Comparison of ENCODE assay signal across 17 cellular contexts in the genomic region with DNA sequence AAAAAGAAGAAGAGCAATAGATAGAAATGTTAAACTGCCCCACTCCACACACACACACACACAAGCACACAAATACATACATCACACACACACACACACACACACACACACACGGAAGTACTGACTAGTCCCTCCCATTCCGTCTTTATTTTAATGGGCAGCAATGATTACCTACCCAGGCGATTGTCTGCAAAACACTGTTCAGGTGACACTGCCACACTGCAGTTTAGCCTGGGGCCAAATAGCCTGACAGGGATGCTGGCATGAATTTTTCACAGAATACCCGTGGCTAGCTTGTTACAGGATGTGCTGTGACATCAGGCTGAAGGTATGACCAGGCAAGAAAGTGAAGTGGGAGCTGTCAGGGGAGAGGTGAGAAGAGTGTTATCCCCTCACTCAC.
A peak's percentile ranks its signal among the peaks of the same experiment; 100 is the strongest.
DNase-seq lines count a peak whose midpoint lies in the region; ATAC-seq, FAIRE-seq and TF ChIP-seq lines count a peak whose summit lies in the region.
"Had no signal": no experiment of that assay in that cellular context is flagged by ENCODE, and none has a peak within 500 bp of the region (broad histone marks: within the 10 kb centered on the region; RNA-seq: fewer than 3 reads in every experiment).

No MANE protein-coding gene starts in this region.

- DNase-seq in COR-L47 (lab: John Stamatoyannopoulos, UW) (peak; percentile 76), DMS153 treated with DMSO at 0.1 percent for 48 hours (lab: John Stamatoyannopoulos, UW; ENCODE audit: unreplicated experiment) (peak; percentile 52), NCI-H2081 treated with DMSO at 0.1 percent for 48 hours (lab: John Stamatoyannopoulos, UW) (peak; percentile 65), bronchial epithelial cell (ENCODE audit: low read depth) (peak; percentile 2), GM19239 (ENCODE audit: insufficient read length, low spot score) (no peak)
- no peak for DNase-seq in activated CD4-positive, CD25-positive, alpha-beta regulatory T cell (lab: John Stamatoyannopoulos, UW)
- DNase-seq: activated CD4-positive, CD25-positive, alpha-beta regulatory T cell treated with anti-CD3 and anti-CD28 coated beads, Interleukin-2, amount 50 U/mL, for 72 hours; activated naive CD8-positive, alpha-beta T cell treated with anti-CD3 and anti-CD28 coated beads for 36 hours; body of pancreas; cortex of kidney; IMR-90; kidney glomerular epithelial cell; NCI-H446; retina had no signal

- no peak overlapping the region for H3K4me3 ChIP-seq in bronchial epithelial cell (ENCODE audit: low read depth, low read length)
- H3K4me3 ChIP-seq: body of pancreas, SJCRH30, suprapubic skin had no signal

- no peaks in the 10 kb centered on the region for H3K36me3 ChIP-seq in bronchial epithelial cell (ENCODE audit: control insufficient read depth, insufficient read depth, low read length)
- H3K36me3 ChIP-seq: SJCRH30, suprapubic skin had no signal

- H3K27me3 ChIP-seq in bronchial epithelial cell (ENCODE audit: control insufficient read depth, insufficient read depth, low read length): no peaks in the 10 kb centered on the region
- H3K27me3 ChIP-seq: body of pancreas, SJCRH30, suprapubic skin had no signal

- no peak for ATAC-seq in GM18505 (IDR thresholded peaks at IDR 0.05; ENCODE audit: unreplicated experiment)
- ATAC-seq: body of pancreas had no signal

- no peak for TF ChIP-seq POLR2A in GM18505 (IDR thresholded peaks at IDR 0.05; ENCODE audit: borderline replicate concordance, extremely low read depth, insufficient read depth, insufficient read length)

- no peak for FAIRE-seq in bronchial epithelial cell (lab: Jason Lieb, UNC)
- FAIRE-seq in GM19239 (lab: Jason Lieb, UNC): no peak

- TF ChIP-seq CTCF in bronchial epithelial cell (IDR thresholded peaks at IDR 0.05; ENCODE audit: insufficient read depth, low read length, severe bottlenecking): no peak

Comparison
In these comparisons a context has a peak if more than half of its experiments do, and no peak if none do; other contexts are left out.
1. DNase-seq: peak in COR-L47 (single experiment), DMS153 treated with DMSO at 0.1 percent for 48 hours (single experiment), NCI-H2081 treated with DMSO at 0.1 percent for 48 hours (single experiment) and bronchial epithelial cell (single experiment); none in GM19239 (single experiment) and activated CD4-positive, CD25-positive, alpha-beta regulatory T cell (0 of 4).